ENCODE assay signal across 11 cellular contexts in the genomic region with DNA sequence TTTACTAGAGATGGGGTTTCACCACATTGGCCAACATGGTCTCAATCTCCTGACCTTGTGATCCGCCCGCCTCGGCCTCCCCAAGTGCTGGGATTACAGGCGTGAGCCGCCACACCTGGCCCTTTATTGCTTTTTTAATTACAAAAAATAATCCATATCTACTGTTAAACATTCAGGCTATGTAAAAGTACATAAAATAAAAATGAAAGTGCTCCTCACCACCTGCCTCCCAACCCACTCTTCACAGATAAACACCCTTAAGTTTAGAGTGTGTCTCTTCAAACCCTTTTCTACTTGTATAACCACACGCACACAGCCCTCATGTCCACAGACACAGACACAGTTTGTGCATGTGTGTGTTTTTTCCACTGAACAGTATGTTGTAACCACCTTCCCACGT. TPM values are rescaled to one million over a fixed set of nuclear protein-coding genes. Genes with fewer than 3 reads are reported as not detected.
"Had no signal": no experiment of that assay in that cellular context is flagged by ENCODE, and none has a peak within 500 bp of the region (broad histone marks: within the 10 kb centered on the region; RNA-seq: fewer than 3 reads in every experiment).

No MANE protein-coding gene starts in this region.

- H3K27ac Mint-ChIP-seq: IgD-negative memory B cell had no signal

- H3K27me3 Mint-ChIP-seq: IgD-negative memory B cell had no signal

- H3K27ac ChIP-seq: HL-60, KMS-11 had no signal

- H3K9me3 Mint-ChIP-seq: IgD-negative memory B cell had no signal

- DNase-seq: IMR-90, KBM-7, KG1 had no signal

- ATAC-seq: HepG2, K562 had no signal

- H3K4me3 ChIP-seq: K562 had no signal

- FAIRE-seq: HepG2, HTR-8/SVneo, K562 had no signal

RNA-seq across cellular contexts. Expression of a gene that starts 49.6 kb away (rescaled TPM):
- total RNA-seq: HepG2, HT-29, HT1080, K562 had no signal

RNA-seq across cellular contexts. Expression of a gene that starts 50.8 kb away (rescaled TPM):
- total RNA-seq: HT-29, HT1080, IMR-90 had no signal
